ENCODE assay signal across 12 cellular contexts in genomic region chr17:75268931-75269330, GRCh38. TPM values are rescaled to one million over a fixed set of nuclear protein-coding genes. Genes with fewer than 3 reads are reported as not detected.
DNase-seq lines count a peak whose midpoint lies in the region; ATAC-seq and TF ChIP-seq lines count a peak whose summit lies in the region.
"Had no signal": no experiment of that assay in that cellular context is flagged by ENCODE, and none has a peak within 500 bp of the region (broad histone marks: within the 10 kb centered on the region; RNA-seq: fewer than 3 reads in every experiment).

No MANE protein-coding gene starts in this region.

- H3K9me3 Mint-ChIP-seq in GM23338, result no peaks in the 10 kb centered on the region

- TF ChIP-seq CTCF in GM23338 (conservative IDR thresholded peaks at IDR 0.05; ENCODE audit: low read depth in 2 of 2) (no peak), foreskin fibroblast (IDR thresholded peaks at IDR 0.05; ENCODE audit: low read depth, low read length) (no peak), esophagus muscularis mucosa (IDR thresholded peaks at IDR 0.05) (no peak)

- 69% methylated on average over 5 of the region's 5 CpGs for whole genome bisulfite sequencing in esophagus muscularis mucosa

- peak overlapping the region in 10 of 11 experiments; percentile 87 to 98 (median 95); a peak in 11 of 22 replicates for H3K9ac ChIP-seq in BLaER1 treated with 17β-estradiol and CSF1 and Interleukin-3, amounts not matched to agents 10 nM and 100 nM

- ATAC-seq in GM23338, result no peak
- ATAC-seq in T-helper 17 cell, result no peak
- ATAC-seq in GM18861 (IDR thresholded peaks at IDR 0.05; ENCODE audit: unreplicated experiment), result no peak
- ATAC-seq in GM18505 (IDR thresholded peaks at IDR 0.05; ENCODE audit: unreplicated experiment), result no peak

- H3K27ac Mint-ChIP-seq in GM23338 (no peak overlapping the region), T-helper 17 cell (peak overlapping the region; percentile 80)

- TF ChIP-seq POLR2A in esophagus muscularis mucosa (IDR thresholded peaks at IDR 0.05; ENCODE audit: low read depth) (no peak), GM18505 (IDR thresholded peaks at IDR 0.05; ENCODE audit: borderline replicate concordance, extremely low read depth, insufficient read depth, insufficient read length) (no peak)

- H4K20me1 ChIP-seq in BLaER1 treated with 17β-estradiol and CSF1 and Interleukin-3, amounts not matched to agents 10 nM and 100 nM, result peaks cover 7 to 43% (median 22%) of the 10 kb centered on the region in 11 experiments; a peak in 19 of 22 replicates
- H4K20me1 ChIP-seq in GM23338 (replicated peaks; ENCODE audit: insufficient read depth), result no peaks in the 10 kb centered on the region; the same call in 1 of the 2 replicates

- peak overlapping the region in 4 of 10 experiments; percentile 79 to 94 (median 84); a peak in 5 of 20 replicates for H3K4me3 ChIP-seq in BLaER1 treated with 17β-estradiol and CSF1 and Interleukin-3, amounts not matched to agents 10 nM and 100 nM
- H3K4me3 ChIP-seq in GM23338, result no peak overlapping the region
- no peak overlapping the region for H3K4me3 ChIP-seq in foreskin fibroblast (ENCODE audit: low read depth in 1 of 2, low read length in 2 of 2)
- no peak overlapping the region for H3K4me3 ChIP-seq in esophagus muscularis mucosa
- H3K4me3 ChIP-seq: lung, tibial nerve had no signal

- no peak overlapping the region for H2AFZ ChIP-seq in GM23338

- peak overlapping the region; percentile 59 for H3K4me3 Mint-ChIP-seq in GM23338
- peak overlapping the region; percentile 76 for H3K4me3 Mint-ChIP-seq in T-helper 17 cell

- intact Hi-C loops in esophagus muscularis mucosa (cut with DNase I), result no loop called here

- peaks cover 55% of the 10 kb centered on the region for H3F3A ChIP-seq in GM23338 (replicated peaks; ENCODE audit: low read depth)

- H3K27ac ChIP-seq in BLaER1 treated with 17β-estradiol and CSF1 and Interleukin-3, amounts not matched to agents 10 nM and 100 nM, result peak overlapping the region in 8 of 11 experiments; percentile 87 to 98 (median 94); a peak in 13 of 22 replicates
- H3K27ac ChIP-seq in GM23338 (ENCODE audit: low read depth) (no peak overlapping the region), esophagus muscularis mucosa (replicated peaks in 1 of 4) (no peak overlapping the region)
- H3K27ac ChIP-seq: tibial nerve had no signal

- peak overlapping the region; percentile 93 to 100 (median 99) for H3K4me2 ChIP-seq in BLaER1 treated with 17β-estradiol and CSF1 and Interleukin-3, amounts not matched to agents 10 nM and 100 nM
- H3K4me2 ChIP-seq in GM23338, result no peak overlapping the region

- H3K27me3 ChIP-seq in BLaER1 treated with 17β-estradiol and CSF1 and Interleukin-3, amounts not matched to agents 10 nM and 100 nM, result no peaks in the 10 kb centered on the region
- no peaks in the 10 kb centered on the region for H3K27me3 ChIP-seq in GM23338 (ENCODE audit: insufficient read depth)
- peaks cover 0 to 4% (median 0%) of the 10 kb centered on the region in 4 donors for H3K27me3 ChIP-seq in esophagus muscularis mucosa
- H3K27me3 ChIP-seq: tibial nerve had no signal

- H3K36me3 ChIP-seq in BLaER1 treated with 17β-estradiol and CSF1 and Interleukin-3, amounts not matched to agents 10 nM and 100 nM, result peaks cover 44 to 58% (median 53%) of the 10 kb centered on the region in 11 experiments
- H3K36me3 ChIP-seq in GM23338 (ENCODE audit: insufficient read depth), result peaks cover 12% of the 10 kb centered on the region
- peaks cover 19 to 45% (median 33%) of the 10 kb centered on the region in 4 donors for H3K36me3 ChIP-seq in esophagus muscularis mucosa

- H3K4me1 ChIP-seq in BLaER1 treated with 17β-estradiol and CSF1 and Interleukin-3, amounts not matched to agents 10 nM and 100 nM, result peaks cover 35 to 78% (median 62%) of the 10 kb centered on the region in 10 experiments
- H3K4me1 ChIP-seq in GM23338 (ENCODE audit: insufficient read depth), result peaks cover 10% of the 10 kb centered on the region
- peaks cover 27 to 52% (median 41%) of the 10 kb centered on the region in 4 donors for H3K4me1 ChIP-seq in esophagus muscularis mucosa

- H3K27me3 Mint-ChIP-seq in GM23338 (ENCODE audit: insufficient read depth, low read depth, poor library complexity), result peaks cover 12% of the 10 kb centered on the region
- H3K27me3 Mint-ChIP-seq in T-helper 17 cell, result no peaks in the 10 kb centered on the region

- H3K4me1 Mint-ChIP-seq in GM23338, result peaks cover 21% of the 10 kb centered on the region
- peaks cover 20% of the 10 kb centered on the region for H3K4me1 Mint-ChIP-seq in T-helper 17 cell

- DNase-seq in GM23338 (ENCODE audit: low spot score) (no peak), T-helper 17 cell (no peak), inferior parietal cortex (ENCODE audit: extremely low spot score) (peak; percentile 6), foreskin fibroblast (no peak), esophagus muscularis mucosa (ENCODE audit: extremely low spot score) (no peak)
- DNase-seq: NCI-H1694, OCI-M1 had no signal

- H3K9me2 ChIP-seq in GM23338 (ENCODE audit: insufficient read depth), result no peaks in the 10 kb centered on the region

- TF ChIP-seq EP300 in esophagus muscularis mucosa (IDR thresholded peaks at IDR 0.05), result no peak

- H3K36me3 Mint-ChIP-seq in GM23338 (ENCODE audit: low read depth) (peaks cover 38% of the 10 kb centered on the region; the same call in 2 of the 3 replicates), T-helper 17 cell (ENCODE audit: low read depth) (no peaks in the 10 kb centered on the region)

- H3K79me2 ChIP-seq in GM23338 (replicated peaks; ENCODE audit: insufficient read depth), result peaks cover 5% of the 10 kb centered on the region; the same call in 1 of the 2 replicates

- no peaks in the 10 kb centered on the region for H3K9me3 ChIP-seq in BLaER1 treated with 17β-estradiol and CSF1 and Interleukin-3, amounts not matched to agents 10 nM and 100 nM (replicated peaks in 1 of 11)
- H3K9me3 ChIP-seq in T-helper 17 cell (ENCODE audit: control insufficient read depth, low read length, poor library complexity, severe bottlenecking) (no peaks in the 10 kb centered on the region), esophagus muscularis mucosa (no peaks in the 10 kb centered on the region)
- H3K9me3 ChIP-seq: tibial nerve had no signal

TF ChIP-seq in GM23338, 12 proteins besides CTCF, POLR2A, EP300 and RAD21:
- TF ChIP-seq NANOG (IDR thresholded peaks at IDR 0.05; ENCODE audit: borderline replicate concordance), result no peak
- no peak for TF ChIP-seq ETS1 (IDR thresholded peaks at IDR 0.05)
- TF ChIP-seq ZNF331 (CRISPR knock-in tag; IDR thresholded peaks at IDR 0.05; ENCODE audit: low read depth), result no peak
- no peak for TF ChIP-seq EZH2phosphoT487 (IDR thresholded peaks at IDR 0.05; ENCODE audit: unreplicated experiment)
- TF ChIP-seq JUNB (IDR thresholded peaks at IDR 0.05; ENCODE audit: unreplicated experiment), result no peak
- no peak for TF ChIP-seq STAT1 (IDR thresholded peaks at IDR 0.05; ENCODE audit: unreplicated experiment)
- TF ChIP-seq CREB1 (CRISPR knock-in tag; IDR thresholded peaks at IDR 0.05; ENCODE audit: low read depth), result no peak
- no peak for TF ChIP-seq POLR2AphosphoS5 (IDR thresholded peaks at IDR 0.05; ENCODE audit: low read depth)
- no peak for TF ChIP-seq ZNF114 (CRISPR knock-in tag; IDR thresholded peaks at IDR 0.05)
TF ChIP-seq in GM23338: peak in this region for 0.

RNA-seq across cellular contexts. Expression of gene MIF4GD, which starts 2.1 kb away (rescaled TPM):
- 15.5 and 15.9 TPM in 2 replicates for total RNA-seq in GM23338 (2014; rRNA removed; shearing (Covaris generic))
- 9.4 and 11.3 TPM in 2 replicates for polyA plus RNA-seq in GM23338 (2016; fragmentation: Nextera tagmentation; extraction: Ambion mirVana)
- 10 to 100 TPM; 27.0 to 35.0 TPM for total RNA-seq in T-helper 17 cell
- total RNA-seq in esophagus muscularis mucosa, result 10 to 100 TPM; 42.4 to 52.0 (median 44.8) TPM

RNA-seq across cellular contexts. Expression of gene MRPS7, which starts 7.3 kb away (rescaled TPM):
- total RNA-seq in GM23338 (2014; rRNA removed; shearing (Covaris generic)), result 60.6 and 72.8 TPM in 2 replicates
- polyA plus RNA-seq in GM23338 (2016; fragmentation: Nextera tagmentation; extraction: Ambion mirVana), result 104 and 114 TPM in 2 replicates
- total RNA-seq in T-helper 17 cell, result 10 to 100 TPM; 33.9 to 35.6 TPM
- total RNA-seq in esophagus muscularis mucosa, result 10 to 100 TPM; 37.8 to 40.6 (median 39.1) TPM

RNA-seq across cellular contexts. Expression of gene GGA3, which starts 7.5 kb away (rescaled TPM):
- 29.4 and 54.3 TPM in 2 replicates for total RNA-seq in GM23338 (2014; rRNA removed; shearing (Covaris generic))
- 20.8 and 22.5 TPM in 2 replicates for polyA plus RNA-seq in GM23338 (2016; fragmentation: Nextera tagmentation; extraction: Ambion mirVana)
- total RNA-seq in T-helper 17 cell (10 to 100 TPM; 85.4 to 89.1 TPM), esophagus muscularis mucosa (10 to 100 TPM; 14.6 to 31.4 (median 21.2) TPM)

RNA-seq across cellular contexts. Expression of gene SLC25A19, which starts 20.3 kb away (rescaled TPM):
- total RNA-seq in GM23338 (2014; rRNA removed; shearing (Covaris generic)), result 16.3 and 22.4 TPM in 2 replicates
- 17.9 and 19.4 TPM in 2 replicates for polyA plus RNA-seq in GM23338 (2016; fragmentation: Nextera tagmentation; extraction: Ambion mirVana)
- total RNA-seq in T-helper 17 cell (10 to 100 TPM; 13.7 to 15.1 TPM), esophagus muscularis mucosa (10 to 100 TPM in 3 of 4 donors, 1 to 10 TPM in 1; 9.6 to 17.5 (median 15.2) TPM)

Comparison
In these comparisons a context has a peak if more than half of its experiments do, and no peak if none do; other contexts are left out.
1. H3K27ac ChIP-seq: peak in BLaER1 treated with 17β-estradiol and CSF1 and Interleukin-3, amounts not matched to agents 10 nM and 100 nM (8 of 11); none in GM23338 (single experiment) and esophagus muscularis mucosa (0 of 4).